Comparison of ENCODE assay signal across 17 cellular contexts in the genomic region with DNA sequence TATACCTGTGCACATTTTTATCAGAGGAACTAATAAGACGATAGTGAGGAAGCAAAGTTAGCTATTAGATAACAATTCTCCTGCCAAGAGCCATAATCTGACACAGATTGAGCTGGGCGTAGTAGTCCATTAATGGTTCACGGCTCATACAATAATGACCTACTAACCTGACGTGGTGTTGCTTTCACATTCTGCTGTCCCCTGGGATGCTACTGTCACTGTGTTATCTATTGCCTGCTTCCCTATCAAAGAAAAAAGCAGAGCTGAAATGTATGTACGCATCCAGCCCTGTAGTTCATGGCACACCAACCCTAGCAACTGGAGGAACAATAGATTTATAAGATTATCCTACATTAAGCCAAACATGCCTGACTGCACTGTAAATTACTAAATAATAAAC.
DNase-seq lines count a peak whose midpoint lies in the region; ATAC-seq and TF ChIP-seq lines count a peak whose summit lies in the region.
"Had no signal": no experiment of that assay in that cellular context is flagged by ENCODE, and none has a peak within 500 bp of the region (broad histone marks: within the 10 kb centered on the region; RNA-seq: fewer than 3 reads in every experiment).

No MANE protein-coding gene starts in this region.

- H3F3A ChIP-seq in GM23338 (replicated peaks; ENCODE audit: low read depth), result no peaks in the 10 kb centered on the region

- 0 out of 2 replicates have a peak, but pooled peaks cover 4% of the 10 kb centered on the region for H3K9me2 ChIP-seq in GM23338 (ENCODE audit: insufficient read depth)

- CTCF ChIA-PET in activated CD8-positive, alpha-beta T cell treated with anti-CD3 and anti-CD28 coated beads for 36 hours (lab: Charles Lee), result interaction anchor here (1.1 kb wide), 1 partner anchor 10 kb away, joined by 4 read pairs; no protein-coding TSS in a partner anchor

- TF ChIP-seq CTCF in GM23338 (conservative IDR thresholded peaks at IDR 0.05; ENCODE audit: low read depth in 2 of 2) (no peak), glutamatergic neuron (IDR thresholded peaks at IDR 0.05; ENCODE audit: partially characterized antibody, unreplicated experiment) (no peak)
- no peak for TF ChIP-seq CTCF in activated CD8-positive, alpha-beta T cell treated with anti-CD3 and anti-CD28 coated beads for 36 hours (IDR thresholded peaks at IDR 0.05)

- POLR2A ChIA-PET in activated CD8-positive, alpha-beta T cell treated with anti-CD3 and anti-CD28 coated beads for 36 hours (lab: Charles Lee), result no interaction called here

- H3K4me2 ChIP-seq in GM23338, result 0 out of 2 replicates have a peak overlapping the region, but pooled peaks have one; percentile 25

- DNase-seq in DMS153 (lab: John Stamatoyannopoulos, UW), result peak; percentile 5
- DNase-seq in DMS153 treated with DMSO at 0.1 percent for 48 hours (lab: John Stamatoyannopoulos, UW; ENCODE audit: unreplicated experiment), result no peak
- DNase-seq in GM23338 (ENCODE audit: low spot score), result no peak
- no peak for DNase-seq in glutamatergic neuron
- DNase-seq in activated CD4-positive, alpha-beta T cell treated with anti-CD3 and anti-CD28 coated beads, Interleukin-2, amount 50 U/mL, for 1 hour, result no peak
- DNase-seq in activated CD8-positive, alpha-beta T cell treated with anti-CD3 and anti-CD28 coated beads for 36 hours, result no peak
- no peak for DNase-seq in hepatic stellate cell (ENCODE audit: low spot score)
- DNase-seq: AML-193; CD4-positive, alpha-beta memory T cell; COR-L47; DMS53; GF-D8; KBM-7 had no signal

- H3K27ac Mint-ChIP-seq in GM23338 (no peak overlapping the region), glutamatergic neuron (ENCODE audit: unreplicated experiment) (peak overlapping the region; percentile 30)
- no peak overlapping the region for H3K27ac Mint-ChIP-seq in activated CD8-positive, alpha-beta T cell treated with anti-CD3 and anti-CD28 coated beads for 36 hours
- H3K27ac Mint-ChIP-seq: CD4-positive, alpha-beta memory T cell had no signal

- no peak overlapping the region for H3K4me3 ChIP-seq in GM23338

- intact Hi-C loops in activated CD8-positive, alpha-beta T cell treated with anti-CD3 and anti-CD28 coated beads for 36 hours (cut with micrococcal nuclease), result no loop called here

- H3K36me3 ChIP-seq in GM23338 (ENCODE audit: insufficient read depth), result no peaks in the 10 kb centered on the region; the same call in 1 of the 2 replicates

- peaks cover 9% of the 10 kb centered on the region; the same call in 2 of the 3 replicates for H3K4me1 Mint-ChIP-seq in GM23338
- H3K4me1 Mint-ChIP-seq in glutamatergic neuron (ENCODE audit: low read depth, unreplicated experiment), result peaks cover 22% of the 10 kb centered on the region
- H3K4me1 Mint-ChIP-seq in activated CD8-positive, alpha-beta T cell treated with anti-CD3 and anti-CD28 coated beads for 36 hours (ENCODE audit: low read depth), result no peaks in the 10 kb centered on the region
- H3K4me1 Mint-ChIP-seq: CD4-positive, alpha-beta memory T cell had no signal

- 0 out of 2 replicates have a peak, but pooled peaks cover 9% of the 10 kb centered on the region for H3K4me1 ChIP-seq in GM23338 (ENCODE audit: insufficient read depth)

- no peak for ATAC-seq in GM23338
- ATAC-seq in activated CD8-positive, alpha-beta T cell treated with anti-CD3 and anti-CD28 coated beads for 36 hours, result no peak
- ATAC-seq: HCT116 had no signal

- H3K36me3 Mint-ChIP-seq in GM23338 (ENCODE audit: low read depth) (peaks cover 3% of the 10 kb centered on the region; the same call in 1 of the 3 replicates), glutamatergic neuron (ENCODE audit: unreplicated experiment) (no peaks in the 10 kb centered on the region)
- no peaks in the 10 kb centered on the region for H3K36me3 Mint-ChIP-seq in activated CD8-positive, alpha-beta T cell treated with anti-CD3 and anti-CD28 coated beads for 36 hours (ENCODE audit: low read depth)
- H3K36me3 Mint-ChIP-seq: CD4-positive, alpha-beta memory T cell had no signal

- H3K4me3 Mint-ChIP-seq in GM23338 (no peak overlapping the region), glutamatergic neuron (ENCODE audit: unreplicated experiment) (peak overlapping the region; percentile 5)
- H3K4me3 Mint-ChIP-seq in activated CD8-positive, alpha-beta T cell treated with anti-CD3 and anti-CD28 coated beads for 36 hours, result no peak overlapping the region
- H3K4me3 Mint-ChIP-seq: CD4-positive, alpha-beta memory T cell had no signal

- no peaks in the 10 kb centered on the region for H3K27me3 ChIP-seq in GM23338 (ENCODE audit: insufficient read depth)

- H3K79me2 ChIP-seq in GM23338 (replicated peaks; ENCODE audit: insufficient read depth), result no peaks in the 10 kb centered on the region

- H3K27me3 Mint-ChIP-seq in GM23338 (ENCODE audit: insufficient read depth, low read depth, poor library complexity) (no peaks in the 10 kb centered on the region), glutamatergic neuron (ENCODE audit: unreplicated experiment) (no peaks in the 10 kb centered on the region)
- H3K27me3 Mint-ChIP-seq in activated CD8-positive, alpha-beta T cell treated with anti-CD3 and anti-CD28 coated beads for 36 hours, result peaks cover 2% of the 10 kb centered on the region
- H3K27me3 Mint-ChIP-seq: CD4-positive, alpha-beta memory T cell had no signal

- H4K20me1 ChIP-seq in GM23338 (replicated peaks; ENCODE audit: insufficient read depth), result no peaks in the 10 kb centered on the region

- H3K9me3 Mint-ChIP-seq in GM23338 (peaks cover 9% of the 10 kb centered on the region; the same call in 2 of the 3 replicates), glutamatergic neuron (ENCODE audit: unreplicated experiment) (peaks cover 4% of the 10 kb centered on the region)
- H3K9me3 Mint-ChIP-seq in activated CD8-positive, alpha-beta T cell treated with anti-CD3 and anti-CD28 coated beads for 36 hours, result no peaks in the 10 kb centered on the region

- H3K27ac ChIP-seq in GM23338 (ENCODE audit: low read depth), result no peak overlapping the region
- H3K27ac ChIP-seq: 22Rv1, C4-2B, HL-60 had no signal

- no peak overlapping the region for H2AFZ ChIP-seq in GM23338

TF ChIP-seq in GM23338, 12 proteins besides CTCF, POLR2A, EP300 and RAD21 (continues in another document):
- TF ChIP-seq STAT1 (IDR thresholded peaks at IDR 0.05; ENCODE audit: unreplicated experiment) (no peak), EZH2 (IDR thresholded peaks at IDR 0.05; ENCODE audit: low read depth, unreplicated experiment) (no peak), ZNF331 (CRISPR knock-in tag; IDR thresholded peaks at IDR 0.05; ENCODE audit: low read depth) (no peak), ZNF114 (CRISPR knock-in tag; IDR thresholded peaks at IDR 0.05) (no peak), JUNB (IDR thresholded peaks at IDR 0.05; ENCODE audit: unreplicated experiment) (no peak)
- TF ChIP-seq, protein P1, sequence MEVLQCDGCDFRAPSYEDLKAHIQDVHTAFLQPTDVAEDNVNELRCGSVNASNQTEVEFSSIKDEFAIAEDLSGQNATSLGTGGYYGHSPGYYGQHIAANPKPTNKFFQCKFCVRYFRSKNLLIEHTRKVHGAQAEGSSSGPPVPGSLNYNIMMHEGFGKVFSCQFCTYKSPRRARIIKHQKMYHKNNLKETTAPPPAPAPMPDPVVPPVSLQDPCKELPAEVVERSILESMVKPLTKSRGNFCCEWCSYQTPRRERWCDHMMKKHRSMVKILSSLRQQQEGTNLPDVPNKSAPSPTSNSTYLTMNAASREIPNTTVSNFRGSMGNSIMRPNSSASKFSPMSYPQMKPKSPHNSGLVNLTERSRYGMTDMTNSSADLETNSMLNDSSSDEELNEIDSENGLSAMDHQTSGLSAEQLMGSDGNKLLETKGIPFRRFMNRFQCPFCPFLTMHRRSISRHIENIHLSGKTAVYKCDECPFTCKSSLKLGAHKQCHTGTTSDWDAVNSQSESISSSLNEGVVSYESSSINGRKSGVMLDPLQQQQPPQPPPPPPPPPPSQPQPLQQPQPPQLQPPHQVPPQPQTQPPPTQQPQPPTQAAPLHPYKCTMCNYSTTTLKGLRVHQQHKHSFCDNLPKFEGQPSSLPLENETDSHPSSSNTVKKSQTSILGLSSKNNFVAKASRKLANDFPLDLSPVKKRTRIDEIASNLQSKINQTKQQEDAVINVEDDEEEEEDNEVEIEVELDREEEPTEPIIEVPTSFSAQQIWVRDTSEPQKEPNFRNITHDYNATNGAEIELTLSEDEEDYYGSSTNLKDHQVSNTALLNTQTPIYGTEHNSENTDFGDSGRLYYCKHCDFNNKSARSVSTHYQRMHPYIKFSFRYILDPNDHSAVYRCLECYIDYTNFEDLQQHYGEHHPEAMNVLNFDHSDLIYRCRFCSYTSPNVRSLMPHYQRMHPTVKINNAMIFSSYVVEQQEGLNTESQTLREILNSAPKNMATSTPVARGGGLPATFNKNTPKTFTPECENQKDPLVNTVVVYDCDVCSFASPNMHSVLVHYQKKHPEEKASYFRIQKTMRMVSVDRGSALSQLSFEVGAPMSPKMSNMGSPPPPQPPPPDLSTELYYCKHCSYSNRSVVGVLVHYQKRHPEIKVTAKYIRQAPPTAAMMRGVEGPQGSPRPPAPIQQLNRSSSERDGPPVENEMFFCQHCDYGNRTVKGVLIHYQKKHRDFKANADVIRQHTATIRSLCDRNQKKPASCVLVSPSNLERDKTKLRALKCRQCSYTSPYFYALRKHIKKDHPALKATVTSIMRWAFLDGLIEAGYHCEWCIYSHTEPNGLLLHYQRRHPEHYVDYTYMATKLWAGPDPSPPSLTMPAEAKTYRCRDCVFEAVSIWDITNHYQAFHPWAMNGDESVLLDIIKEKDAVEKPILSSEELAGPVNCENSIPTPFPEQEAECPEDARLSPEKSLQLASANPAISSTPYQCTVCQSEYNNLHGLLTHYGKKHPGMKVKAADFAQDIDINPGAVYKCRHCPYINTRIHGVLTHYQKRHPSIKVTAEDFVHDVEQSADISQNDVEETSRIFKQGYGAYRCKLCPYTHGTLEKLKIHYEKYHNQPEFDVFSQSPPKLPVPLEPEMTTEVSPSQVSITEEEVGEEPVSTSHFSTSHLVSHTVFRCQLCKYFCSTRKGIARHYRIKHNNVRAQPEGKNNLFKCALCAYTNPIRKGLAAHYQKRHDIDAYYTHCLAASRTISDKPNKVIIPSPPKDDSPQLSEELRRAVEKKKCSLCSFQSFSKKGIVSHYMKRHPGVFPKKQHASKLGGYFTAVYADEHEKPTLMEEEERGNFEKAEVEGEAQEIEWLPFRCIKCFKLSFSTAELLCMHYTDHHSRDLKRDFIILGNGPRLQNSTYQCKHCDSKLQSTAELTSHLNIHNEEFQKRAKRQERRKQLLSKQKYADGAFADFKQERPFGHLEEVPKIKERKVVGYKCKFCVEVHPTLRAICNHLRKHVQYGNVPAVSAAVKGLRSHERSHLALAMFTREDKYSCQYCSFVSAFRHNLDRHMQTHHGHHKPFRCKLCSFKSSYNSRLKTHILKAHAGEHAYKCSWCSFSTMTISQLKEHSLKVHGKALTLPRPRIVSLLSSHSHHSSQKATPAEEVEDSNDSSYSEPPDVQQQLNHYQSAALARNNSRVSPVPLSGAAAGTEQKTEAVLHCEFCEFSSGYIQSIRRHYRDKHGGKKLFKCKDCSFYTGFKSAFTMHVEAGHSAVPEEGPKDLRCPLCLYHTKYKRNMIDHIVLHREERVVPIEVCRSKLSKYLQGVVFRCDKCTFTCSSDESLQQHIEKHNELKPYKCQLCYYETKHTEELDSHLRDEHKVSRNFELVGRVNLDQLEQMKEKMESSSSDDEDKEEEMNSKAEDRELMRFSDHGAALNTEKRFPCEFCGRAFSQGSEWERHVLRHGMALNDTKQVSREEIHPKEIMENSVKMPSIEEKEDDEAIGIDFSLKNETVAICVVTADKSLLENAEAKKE (CRISPR knock-in tag; IDR thresholded peaks at IDR 0.05), result no peak
